ENCODE assay signal across 1 cellular context in genomic region chr1:166166701-166167394, GRCh38.
TF ChIP-seq lines count a peak whose summit lies in the region.

Gene FAM78B (minus strand): TSS chr1:166167001. CDS start chr1:166166248, 753 bp downstream.

TF ChIP-seq in HepG2, 621 proteins besides CTCF, POLR2A, EP300 and RAD21 (continued from another document):
- TF ChIP-seq PATZ1 (CRISPR knock-in tag; IDR thresholded peaks at IDR 0.05) (peak; percentile 70), KDM2A (CRISPR knock-in tag; IDR thresholded peaks at IDR 0.05; ENCODE audit: borderline replicate concordance, low read depth) (0 out of 2 replicates have a peak, but pooled peaks have one; percentile 23), THAP11 (CRISPR knock-in tag; IDR thresholded peaks at IDR 0.05) (0 out of 2 replicates have a peak, but pooled peaks have one; percentile 29), SAP130 (CRISPR knock-in tag; IDR thresholded peaks at IDR 0.05; ENCODE audit: low read depth) (peak; percentile 9; the same call in 1 of the 2 replicates), ZNF460 (CRISPR knock-in tag; IDR thresholded peaks at IDR 0.05; ENCODE audit: borderline replicate concordance) (no peak), REST (IDR thresholded peaks at IDR 0.05; ENCODE audit: borderline replicate concordance in 1 of 2, low read depth in 1 of 2, low read length in 2 of 2) (peak; percentile 25 to 86), SKI (IDR thresholded peaks at IDR 0.05; ENCODE audit: partially characterized antibody) (peak; percentile 47), ZNF563 (CRISPR knock-in tag; IDR thresholded peaks at IDR 0.05) (peak; percentile 75; the same call in 1 of the 2 replicates), AHDC1 (CRISPR knock-in tag; IDR thresholded peaks at IDR 0.05; ENCODE audit: borderline replicate concordance) (no peak), ZNF281 (CRISPR knock-in tag; IDR thresholded peaks at IDR 0.05; ENCODE audit: borderline replicate concordance) (peak; percentile 72; the same call in 1 of the 2 replicates), IRF2 (CRISPR knock-in tag; IDR thresholded peaks at IDR 0.05) (0 out of 2 replicates have a peak, but pooled peaks have one; percentile 22), BHLHE40 (IDR thresholded peaks at IDR 0.05; ENCODE audit: low read length) (peak; percentile 54), MIER2 (CRISPR knock-in tag; IDR thresholded peaks at IDR 0.05) (0 out of 2 replicates have a peak, but pooled peaks have one; percentile 42), DMAP1 (CRISPR knock-in tag; IDR thresholded peaks at IDR 0.05) (0 out of 2 replicates have a peak, but pooled peaks have one; percentile 40), SP1 (IDR thresholded peaks at IDR 0.05) (no peak), SP1 (CRISPR knock-in tag; IDR thresholded peaks at IDR 0.05) (0 out of 2 replicates have a peak, but pooled peaks have one; percentile 8), ZFP91 (CRISPR knock-in tag; IDR thresholded peaks at IDR 0.05; ENCODE audit: borderline replicate concordance) (peak; percentile 60; the same call in 1 of the 2 replicates), SRSF1 (optimal IDR thresholded peaks at IDR 0.05; ENCODE audit: low read depth, low read length) (peak; percentile 51), HNF4A (CRISPR knock-in tag; IDR thresholded peaks at IDR 0.05) (peak; percentile 42; the same call in 1 of the 2 replicates), ZNF615 (CRISPR knock-in tag; IDR thresholded peaks at IDR 0.05; ENCODE audit: borderline replicate concordance) (no peak), HES4 (CRISPR knock-in tag; IDR thresholded peaks at IDR 0.05; ENCODE audit: borderline replicate concordance) (peak; percentile 66; the same call in 1 of the 2 replicates)
